Comparison of ENCODE assay signal across 16 cellular contexts in genomic region chr6:78629836-78630235, GRCh38.
DNase-seq lines count a peak whose midpoint lies in the region; ATAC-seq, FAIRE-seq and TF ChIP-seq lines count a peak whose summit lies in the region.
"Had no signal": no experiment of that assay in that cellular context is flagged by ENCODE, and none has a peak within 500 bp of the region (broad histone marks: within the 10 kb centered on the region; RNA-seq: fewer than 3 reads in every experiment).

No MANE protein-coding gene starts in this region.

- H3K27ac ChIP-seq in left ventricle myocardium inferior (replicated peaks) (no peak overlapping the region), right atrium auricular region (no peak overlapping the region), thoracic aorta (no peak overlapping the region)
- H3K27ac ChIP-seq: KMS-11 had no signal

- no peak for DNase-seq in left ventricle myocardium inferior
- DNase-seq in right atrium auricular region (ENCODE audit: low spot score) = no peak
- no peak for DNase-seq in bronchial epithelial cell (ENCODE audit: low read depth)
- no peak for DNase-seq in thoracic aorta (ENCODE audit: low spot score)
- DNase-seq in activated CD4-positive, alpha-beta T cell treated with anti-CD3 and anti-CD28 coated beads, Interleukin-2, amount 50 U/mL, for 48 hours = no peak
- no peak for DNase-seq in NCI-H524 treated with DMSO at 0.1 percent for 48 hours (lab: John Stamatoyannopoulos, UW)
- DNase-seq: 8988T; CD4-positive, CD25-positive, alpha-beta regulatory T cell; GF-D8; GOT3; NCI-H1092 treated with DMSO at 0.1 percent for 48 hours; NCI-H345; PC-3 had no signal

- H3K4me1 ChIP-seq in left ventricle myocardium inferior (peaks cover 8% of the 10 kb centered on the region), right atrium auricular region (peaks cover 0 to 6% of the 10 kb centered on the region in 2 donors), iPS-15b (ENCODE audit: control insufficient read depth, insufficient read depth, low read length) (no peaks in the 10 kb centered on the region), thoracic aorta (ENCODE audit: control insufficient read depth in 1 of 2, low read depth in 2 of 2) (no peaks in the 10 kb centered on the region)

- no peak overlapping the region for H3K9ac ChIP-seq in iPS-15b (ENCODE audit: low read depth, low read length)
- H3K9ac ChIP-seq: KMS-11 had no signal

- H3K9me3 ChIP-seq in left ventricle myocardium inferior (replicated peaks) (no peaks in the 10 kb centered on the region), right atrium auricular region (no peaks in the 10 kb centered on the region), iPS-15b (ENCODE audit: control insufficient read depth, insufficient read depth, low read length) (no peaks in the 10 kb centered on the region), thoracic aorta (no peaks in the 10 kb centered on the region)

- ATAC-seq in thoracic aorta (ENCODE audit: insufficient number of reproducible peaks, low FRiP score, low read depth) (no peak), GM18517 (IDR thresholded peaks at IDR 0.05; ENCODE audit: unreplicated experiment) (no peak)
- ATAC-seq: PC-3 had no signal

- intact Hi-C loops in left ventricle myocardium inferior (cut with micrococcal nuclease) = no loop called here

- TF ChIP-seq CTCF in left ventricle myocardium inferior (IDR thresholded peaks at IDR 0.05; ENCODE audit: borderline replicate concordance) = no peak
- TF ChIP-seq CTCF in right atrium auricular region (IDR thresholded peaks at IDR 0.05) = no peak
- TF ChIP-seq CTCF in bronchial epithelial cell (IDR thresholded peaks at IDR 0.05; ENCODE audit: insufficient read depth, low read length, severe bottlenecking) = no peak
- no peak for TF ChIP-seq CTCF in thoracic aorta (IDR thresholded peaks at IDR 0.05)

- no peak for FAIRE-seq in bronchial epithelial cell (lab: Jason Lieb, UNC)

- H3K36me3 ChIP-seq in left ventricle myocardium inferior (no peaks in the 10 kb centered on the region), right atrium auricular region (no peaks in the 10 kb centered on the region), bronchial epithelial cell (ENCODE audit: control insufficient read depth, insufficient read depth, low read length) (no peaks in the 10 kb centered on the region), iPS-15b (ENCODE audit: control insufficient read depth, insufficient read depth, low read length) (no peaks in the 10 kb centered on the region), thoracic aorta (no peaks in the 10 kb centered on the region)

- peaks cover 33% of the 10 kb centered on the region for H3K27me3 ChIP-seq in left ventricle myocardium inferior (ENCODE audit: low read depth)
- no peaks in the 10 kb centered on the region for H3K27me3 ChIP-seq in right atrium auricular region
- no peaks in the 10 kb centered on the region for H3K27me3 ChIP-seq in bronchial epithelial cell (ENCODE audit: control insufficient read depth, insufficient read depth, low read length)
- H3K27me3 ChIP-seq in iPS-15b (ENCODE audit: control insufficient read depth, insufficient read depth, low read length) = no peaks in the 10 kb centered on the region
- H3K27me3 ChIP-seq in thoracic aorta (replicated peaks; ENCODE audit: insufficient read depth) = no peaks in the 10 kb centered on the region

- H3K4me3 ChIP-seq in left ventricle myocardium inferior = peak overlapping the region; percentile 63
- no peak overlapping the region for H3K4me3 ChIP-seq in right atrium auricular region
- peak overlapping the region; percentile 42 for H3K4me3 ChIP-seq in bronchial epithelial cell (ENCODE audit: low read depth, low read length)
- H3K4me3 ChIP-seq in iPS-15b (ENCODE audit: low read depth, low read length) = peak overlapping the region; percentile 34
- H3K4me3 ChIP-seq in thoracic aorta = peak overlapping the region; percentile 64

Comparison
In these comparisons a context has a peak if more than half of its experiments do, and no peak if none do; other contexts are left out.
1. H3K4me3 ChIP-seq: peak in left ventricle myocardium inferior (single experiment), bronchial epithelial cell (single experiment), iPS-15b (single experiment) and thoracic aorta (single experiment); none in right atrium auricular region (0 of 2).